1 cellular context compared by ENCODE assay signal in genomic region chr19:48353682-48354081, GRCh38.
TF ChIP-seq lines count a peak whose summit lies in the region.

No MANE protein-coding gene starts in this region.

TF ChIP-seq in SK-N-SH, 30 proteins besides CTCF, POLR2A, EP300 and RAD21:
- TF ChIP-seq ZBTB33 (IDR thresholded peaks at IDR 0.05; ENCODE audit: borderline replicate concordance, low read depth) (no peak), MEF2A (IDR thresholded peaks at IDR 0.05; ENCODE audit: borderline replicate concordance, low read depth) (no peak), GABPA (IDR thresholded peaks at IDR 0.05; ENCODE audit: low read depth) (no peak), FOXJ3 (CRISPR knock-in tag; IDR thresholded peaks at IDR 0.05) (no peak), USF1 (IDR thresholded peaks at IDR 0.05; ENCODE audit: borderline replicate concordance, low read depth) (no peak), ELF1 (IDR thresholded peaks at IDR 0.05) (no peak)
TF ChIP-seq in SK-N-SH: peak in this region for 0.
